In genomic region chr4:108492816-108493595, GRCh38 we compare ENCODE assay signal across 10 cellular contexts.
DNase-seq lines count a peak whose midpoint lies in the region; ATAC-seq and TF ChIP-seq lines count a peak whose summit lies in the region.
"Had no signal": no experiment of that assay in that cellular context is flagged by ENCODE, and none has a peak within 500 bp of the region (broad histone marks: within the 10 kb centered on the region; RNA-seq: fewer than 3 reads in every experiment).

No MANE protein-coding gene starts in this region.

- no peak overlapping the region for H2BK120ac ChIP-seq in mesendoderm (ENCODE audit: low read depth, low read length)

- H3K27ac ChIP-seq in KMS-11 (no peak overlapping the region), mesendoderm (ENCODE audit: low read depth, low read length) (no peak overlapping the region), vagina (no peak overlapping the region), thyroid gland (no peak overlapping the region)
- H3K27ac ChIP-seq: epithelial cell of prostate had no signal

- no peak overlapping the region for H4K5ac ChIP-seq in mesendoderm (ENCODE audit: low read length)

- peak in 1 of 2 donors; percentile 37 for DNase-seq in activated naive CD4-positive, alpha-beta T cell treated with anti-CD3 and anti-CD28 coated beads, Interleukin-2, amount 50 U/mL, for 72 hours (ENCODE audit: low spot score in 2 of 2)
- peak; percentile 76 for DNase-seq in mesendoderm
- no peak for DNase-seq in H4 (ENCODE audit: low spot score)
- no peak for DNase-seq in vagina (ENCODE audit: extremely low spot score in 2 of 2)
- no peak for DNase-seq in thyroid gland
- no peak for DNase-seq in SHP77 treated with DMSO at 0.1 percent for 48 hours (lab: John Stamatoyannopoulos, UW)

- H3K27me3 ChIP-seq in KMS-11 (ENCODE audit: insufficient read depth, low read depth) (no peaks in the 10 kb centered on the region), mesendoderm (ENCODE audit: insufficient read depth, low read length, poor library complexity) (no peaks in the 10 kb centered on the region), vagina (no peaks in the 10 kb centered on the region), thyroid gland (no peaks in the 10 kb centered on the region)

- no peaks in the 10 kb centered on the region for H3K79me2 ChIP-seq in KMS-11 (ENCODE audit: insufficient read depth, low read depth)
- H3K79me2 ChIP-seq in mesendoderm (ENCODE audit: control insufficient read depth, insufficient read depth, low read length): no peaks in the 10 kb centered on the region

- H2AK5ac ChIP-seq in mesendoderm (ENCODE audit: low read length): no peak overlapping the region

- TF ChIP-seq POLR2A in vagina (IDR thresholded peaks at IDR 0.05) (no peak), thyroid gland (IDR thresholded peaks at IDR 0.05) (no peak)

- no peak overlapping the region for H2BK5ac ChIP-seq in mesendoderm (ENCODE audit: low read length)

- H4K20me1 ChIP-seq in KMS-11 (ENCODE audit: insufficient read depth): no peaks in the 10 kb centered on the region

- peak overlapping the region; percentile 7; the same call in 1 of the 2 replicates for H2AFZ ChIP-seq in KMS-11 (ENCODE audit: low read depth)

- peaks cover 0 to 9% of the 10 kb centered on the region in 2 donors for H3K36me3 Mint-ChIP-seq in activated naive CD4-positive, alpha-beta T cell treated with anti-CD3 and anti-CD28 coated beads, Interleukin-2, amount 50 U/mL, for 72 hours

- peak; percentile 75 to 83 for ATAC-seq in activated naive CD4-positive, alpha-beta T cell treated with anti-CD3 and anti-CD28 coated beads, Interleukin-2, amount 50 U/mL, for 72 hours

- H3K79me1 ChIP-seq in mesendoderm (ENCODE audit: low read length): no peaks in the 10 kb centered on the region

- intact Hi-C loops in vagina (cut with DNase I) (no loop called here), thyroid gland (cut with DNase I) (no loop called here)

- H3K4me2 ChIP-seq in KMS-11: no peak overlapping the region
- no peak overlapping the region for H3K4me2 ChIP-seq in mesendoderm (ENCODE audit: low read length)

- no peak overlapping the region for H3K4ac ChIP-seq in mesendoderm (ENCODE audit: low read depth, low read length)

- H3K9me3 Mint-ChIP-seq in activated naive CD4-positive, alpha-beta T cell treated with anti-CD3 and anti-CD28 coated beads, Interleukin-2, amount 50 U/mL, for 72 hours: peaks cover 0 to 18% of the 10 kb centered on the region in 2 donors

- H3K4me3 ChIP-seq in KMS-11 (IDR thresholded peaks at IDR 0.05; ENCODE audit: insufficient read depth, low read depth, low read length) (no peak overlapping the region), mesendoderm (ENCODE audit: low read length) (no peak overlapping the region), vagina (no peak overlapping the region), thyroid gland (replicated peaks in 1 of 3) (no peak overlapping the region)

- TF ChIP-seq CTCF in GM12872 (IDR thresholded peaks at IDR 0.05; ENCODE audit: insufficient read depth, low read depth, low read length) (peak; percentile 74), KMS-11 (conservative IDR thresholded peaks at IDR 0.05; ENCODE audit: low read depth, low read length) (peak; percentile 89), vagina (IDR thresholded peaks at IDR 0.05) (no peak), thyroid gland (IDR thresholded peaks at IDR 0.05) (no peak)

- H3K56ac ChIP-seq in mesendoderm (ENCODE audit: low read length): no peak overlapping the region

- H3K9me3 ChIP-seq in vagina: no peaks in the 10 kb centered on the region
- no peaks in the 10 kb centered on the region for H3K9me3 ChIP-seq in thyroid gland

- no peak overlapping the region for H3K9ac ChIP-seq in KMS-11
- H3K9ac ChIP-seq in mesendoderm (ENCODE audit: low read length): no peak overlapping the region

- no peak overlapping the region for H3K18ac ChIP-seq in mesendoderm (ENCODE audit: low read length)

- H2BK15ac ChIP-seq in mesendoderm (replicated peaks; ENCODE audit: low read depth): no peak overlapping the region

- H4K8ac ChIP-seq in mesendoderm (ENCODE audit: low read depth, low read length): no peak overlapping the region

- WGBS in mesendoderm (ENCODE audit: extremely low coverage, insufficient coverage, low lambda C conversion rate): no CpG with 5 or more reads among the region's 4 CpGs
- 65 to 100% methylated on average over 2 to 4 of the region's 4 CpGs for WGBS in thyroid gland, 2 donors

- no peak overlapping the region for H3K27ac Mint-ChIP-seq in activated naive CD4-positive, alpha-beta T cell treated with anti-CD3 and anti-CD28 coated beads, Interleukin-2, amount 50 U/mL, for 72 hours
- H3K27ac Mint-ChIP-seq: stimulated activated naive CD8-positive, alpha-beta T cell treated with anti-CD3 and anti-CD28 coated beads, Interleukin-15, Interleukin-2, amounts not matched to agents 100 ng/mL and 50 ng/mL, for 24 hours had no signal

- H3K4me1 ChIP-seq in KMS-11 (ENCODE audit: low read depth, poor library complexity, severe bottlenecking) (no peaks in the 10 kb centered on the region), mesendoderm (ENCODE audit: control insufficient read depth, low read depth, low read length) (no peaks in the 10 kb centered on the region), vagina (no peaks in the 10 kb centered on the region), thyroid gland (no peaks in the 10 kb centered on the region)

- H3K23ac ChIP-seq in mesendoderm (ENCODE audit: low read length): no peak overlapping the region

- H3K36me3 ChIP-seq in KMS-11 (ENCODE audit: insufficient read depth): no peaks in the 10 kb centered on the region
- H3K36me3 ChIP-seq in mesendoderm (ENCODE audit: control insufficient read depth, insufficient read depth, low read length): no peaks in the 10 kb centered on the region
- no peaks in the 10 kb centered on the region for H3K36me3 ChIP-seq in vagina
- H3K36me3 ChIP-seq in thyroid gland: no peaks in the 10 kb centered on the region

Comparison
In these comparisons a context has a peak if more than half of its experiments do, and no peak if none do; other contexts are left out.
1. CTCF ChIP-seq: peak in GM12872 (single experiment) and KMS-11 (single experiment); none in vagina (0 of 3) and thyroid gland (0 of 6).